1 cellular context compared by ENCODE assay signal in genomic region chr22:39520054-39520873, GRCh38.
TF ChIP-seq lines count a peak whose summit lies in the region.

A gene with protein sequence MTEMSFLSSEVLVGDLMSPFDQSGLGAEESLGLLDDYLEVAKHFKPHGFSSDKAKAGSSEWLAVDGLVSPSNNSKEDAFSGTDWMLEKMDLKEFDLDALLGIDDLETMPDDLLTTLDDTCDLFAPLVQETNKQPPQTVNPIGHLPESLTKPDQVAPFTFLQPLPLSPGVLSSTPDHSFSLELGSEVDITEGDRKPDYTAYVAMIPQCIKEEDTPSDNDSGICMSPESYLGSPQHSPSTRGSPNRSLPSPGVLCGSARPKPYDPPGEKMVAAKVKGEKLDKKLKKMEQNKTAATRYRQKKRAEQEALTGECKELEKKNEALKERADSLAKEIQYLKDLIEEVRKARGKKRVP (plus strand): TSS chr22:39520562. CDS start chr22:39521446, 884 bp downstream.

TF ChIP-seq in HepG2, 621 proteins besides CTCF, POLR2A, EP300 and RAD21 (continued from another document and continues in another):
- TF ChIP-seq, protein P1, sequence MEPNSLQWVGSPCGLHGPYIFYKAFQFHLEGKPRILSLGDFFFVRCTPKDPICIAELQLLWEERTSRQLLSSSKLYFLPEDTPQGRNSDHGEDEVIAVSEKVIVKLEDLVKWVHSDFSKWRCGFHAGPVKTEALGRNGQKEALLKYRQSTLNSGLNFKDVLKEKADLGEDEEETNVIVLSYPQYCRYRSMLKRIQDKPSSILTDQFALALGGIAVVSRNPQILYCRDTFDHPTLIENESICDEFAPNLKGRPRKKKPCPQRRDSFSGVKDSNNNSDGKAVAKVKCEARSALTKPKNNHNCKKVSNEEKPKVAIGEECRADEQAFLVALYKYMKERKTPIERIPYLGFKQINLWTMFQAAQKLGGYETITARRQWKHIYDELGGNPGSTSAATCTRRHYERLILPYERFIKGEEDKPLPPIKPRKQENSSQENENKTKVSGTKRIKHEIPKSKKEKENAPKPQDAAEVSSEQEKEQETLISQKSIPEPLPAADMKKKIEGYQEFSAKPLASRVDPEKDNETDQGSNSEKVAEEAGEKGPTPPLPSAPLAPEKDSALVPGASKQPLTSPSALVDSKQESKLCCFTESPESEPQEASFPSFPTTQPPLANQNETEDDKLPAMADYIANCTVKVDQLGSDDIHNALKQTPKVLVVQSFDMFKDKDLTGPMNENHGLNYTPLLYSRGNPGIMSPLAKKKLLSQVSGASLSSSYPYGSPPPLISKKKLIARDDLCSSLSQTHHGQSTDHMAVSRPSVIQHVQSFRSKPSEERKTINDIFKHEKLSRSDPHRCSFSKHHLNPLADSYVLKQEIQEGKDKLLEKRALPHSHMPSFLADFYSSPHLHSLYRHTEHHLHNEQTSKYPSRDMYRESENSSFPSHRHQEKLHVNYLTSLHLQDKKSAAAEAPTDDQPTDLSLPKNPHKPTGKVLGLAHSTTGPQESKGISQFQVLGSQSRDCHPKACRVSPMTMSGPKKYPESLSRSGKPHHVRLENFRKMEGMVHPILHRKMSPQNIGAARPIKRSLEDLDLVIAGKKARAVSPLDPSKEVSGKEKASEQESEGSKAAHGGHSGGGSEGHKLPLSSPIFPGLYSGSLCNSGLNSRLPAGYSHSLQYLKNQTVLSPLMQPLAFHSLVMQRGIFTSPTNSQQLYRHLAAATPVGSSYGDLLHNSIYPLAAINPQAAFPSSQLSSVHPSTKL (CRISPR knock-in tag; IDR thresholded peaks at IDR 0.05): peak; percentile 39; the same call in 1 of the 2 replicates
- TF ChIP-seq SP2 (CRISPR knock-in tag; IDR thresholded peaks at IDR 0.05) (peak; percentile 86), SRSF9 (IDR thresholded peaks at IDR 0.05; ENCODE audit: borderline replicate concordance, insufficient read depth, low read depth, low read length, poor library complexity, severe bottlenecking) (no peak), NFKBIZ (CRISPR knock-in tag; IDR thresholded peaks at IDR 0.05) (peak; percentile 86; the same call in 1 of the 2 replicates), ZNF121 (CRISPR knock-in tag; IDR thresholded peaks at IDR 0.05) (no peak), SMARCC2 (IDR thresholded peaks at IDR 0.05) (no peak), ZNF850 (CRISPR knock-in tag; conservative IDR thresholded peaks at IDR 0.05) (no peak), TBX2 (CRISPR knock-in tag; IDR thresholded peaks at IDR 0.05; ENCODE audit: borderline replicate concordance) (peak; percentile 63), HDAC1 (CRISPR knock-in tag; IDR thresholded peaks at IDR 0.05) (peak; percentile 75), ZBTB14 (CRISPR knock-in tag; IDR thresholded peaks at IDR 0.05) (peak; percentile 29; the same call in 1 of the 2 replicates), HES4 (CRISPR knock-in tag; IDR thresholded peaks at IDR 0.05; ENCODE audit: borderline replicate concordance) (peak; percentile 92), ZBTB1 (CRISPR knock-in tag; IDR thresholded peaks at IDR 0.05; ENCODE audit: borderline replicate concordance) (0 out of 2 replicates have a peak, but pooled peaks have one; percentile 81), ZSCAN21 (CRISPR knock-in tag; IDR thresholded peaks at IDR 0.05; ENCODE audit: borderline replicate concordance) (peak; percentile 70; the same call in 1 of the 2 replicates), RBFOX2 (IDR thresholded peaks at IDR 0.05; ENCODE audit: low read depth, low read length) (peak; percentile 100), MED1 (CRISPR knock-in tag; IDR thresholded peaks at IDR 0.05) (peak; percentile 65; the same call in 1 of the 2 replicates), U2AF1 (optimal IDR thresholded peaks at IDR 0.05; ENCODE audit: low read depth, low read length) (peak; percentile 16), BORCS8-MEF2B (CRISPR knock-in tag; IDR thresholded peaks at IDR 0.05) (peak; percentile 39), CENPX (CRISPR knock-in tag; IDR thresholded peaks at IDR 0.05) (no peak), NCOA5 (CRISPR knock-in tag; IDR thresholded peaks at IDR 0.05) (0 out of 2 replicates have a peak, but pooled peaks have one; percentile 71), ZNF367 (CRISPR knock-in tag; IDR thresholded peaks at IDR 0.05; ENCODE audit: borderline replicate concordance) (no peak), CSRNP2 (CRISPR knock-in tag; conservative IDR thresholded peaks at IDR 0.05; ENCODE audit: low read depth) (0 out of 2 replicates have a peak, but pooled peaks have one; percentile 34), SKI (IDR thresholded peaks at IDR 0.05; ENCODE audit: partially characterized antibody) (peak; percentile 60), DR1 (CRISPR knock-in tag; IDR thresholded peaks at IDR 0.05) (peak; percentile 60), KLF12 (CRISPR knock-in tag; IDR thresholded peaks at IDR 0.05; ENCODE audit: borderline replicate concordance) (peak; percentile 73), POLR2AphosphoS5 (IDR thresholded peaks at IDR 0.05; ENCODE audit: low read depth, low read length) (peak; percentile 99), RBM22 (optimal IDR thresholded peaks at IDR 0.05; ENCODE audit: low read length) (peak; percentile 96), NFE2L2 (IDR thresholded peaks at IDR 0.05; ENCODE audit: low read length) (no peak), ZNF256 (CRISPR knock-in tag; conservative IDR thresholded peaks at IDR 0.05) (peak; percentile 91), ZNF234 (CRISPR knock-in tag; conservative IDR thresholded peaks at IDR 0.05) (no peak), ZNF839 (CRISPR knock-in tag; IDR thresholded peaks at IDR 0.05; ENCODE audit: borderline replicate concordance) (0 out of 2 replicates have a peak, but pooled peaks have one; percentile 54), ZNF761 (CRISPR knock-in tag; conservative IDR thresholded peaks at IDR 0.05) (0 out of 2 replicates have a peak, but pooled peaks have one; percentile 21), XRCC5 (optimal IDR thresholded peaks at IDR 0.05; ENCODE audit: low read length) (no peak)
- TF ChIP-seq, protein P2, sequence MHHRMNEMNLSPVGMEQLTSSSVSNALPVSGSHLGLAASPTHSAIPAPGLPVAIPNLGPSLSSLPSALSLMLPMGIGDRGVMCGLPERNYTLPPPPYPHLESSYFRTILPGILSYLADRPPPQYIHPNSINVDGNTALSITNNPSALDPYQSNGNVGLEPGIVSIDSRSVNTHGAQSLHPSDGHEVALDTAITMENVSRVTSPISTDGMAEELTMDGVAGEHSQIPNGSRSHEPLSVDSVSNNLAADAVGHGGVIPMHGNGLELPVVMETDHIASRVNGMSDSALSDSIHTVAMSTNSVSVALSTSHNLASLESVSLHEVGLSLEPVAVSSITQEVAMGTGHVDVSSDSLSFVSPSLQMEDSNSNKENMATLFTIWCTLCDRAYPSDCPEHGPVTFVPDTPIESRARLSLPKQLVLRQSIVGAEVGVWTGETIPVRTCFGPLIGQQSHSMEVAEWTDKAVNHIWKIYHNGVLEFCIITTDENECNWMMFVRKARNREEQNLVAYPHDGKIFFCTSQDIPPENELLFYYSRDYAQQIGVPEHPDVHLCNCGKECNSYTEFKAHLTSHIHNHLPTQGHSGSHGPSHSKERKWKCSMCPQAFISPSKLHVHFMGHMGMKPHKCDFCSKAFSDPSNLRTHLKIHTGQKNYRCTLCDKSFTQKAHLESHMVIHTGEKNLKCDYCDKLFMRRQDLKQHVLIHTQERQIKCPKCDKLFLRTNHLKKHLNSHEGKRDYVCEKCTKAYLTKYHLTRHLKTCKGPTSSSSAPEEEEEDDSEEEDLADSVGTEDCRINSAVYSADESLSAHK (CRISPR knock-in tag; IDR thresholded peaks at IDR 0.05; ENCODE audit: borderline replicate concordance): no peak
- TF ChIP-seq, protein P3, sequence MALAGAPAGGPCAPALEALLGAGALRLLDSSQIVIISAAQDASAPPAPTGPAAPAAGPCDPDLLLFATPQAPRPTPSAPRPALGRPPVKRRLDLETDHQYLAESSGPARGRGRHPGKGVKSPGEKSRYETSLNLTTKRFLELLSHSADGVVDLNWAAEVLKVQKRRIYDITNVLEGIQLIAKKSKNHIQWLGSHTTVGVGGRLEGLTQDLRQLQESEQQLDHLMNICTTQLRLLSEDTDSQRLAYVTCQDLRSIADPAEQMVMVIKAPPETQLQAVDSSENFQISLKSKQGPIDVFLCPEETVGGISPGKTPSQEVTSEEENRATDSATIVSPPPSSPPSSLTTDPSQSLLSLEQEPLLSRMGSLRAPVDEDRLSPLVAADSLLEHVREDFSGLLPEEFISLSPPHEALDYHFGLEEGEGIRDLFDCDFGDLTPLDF (CRISPR knock-in tag; IDR thresholded peaks at IDR 0.05): peak; percentile 63; the same call in 1 of the 2 replicates
- TF ChIP-seq, protein P4, sequence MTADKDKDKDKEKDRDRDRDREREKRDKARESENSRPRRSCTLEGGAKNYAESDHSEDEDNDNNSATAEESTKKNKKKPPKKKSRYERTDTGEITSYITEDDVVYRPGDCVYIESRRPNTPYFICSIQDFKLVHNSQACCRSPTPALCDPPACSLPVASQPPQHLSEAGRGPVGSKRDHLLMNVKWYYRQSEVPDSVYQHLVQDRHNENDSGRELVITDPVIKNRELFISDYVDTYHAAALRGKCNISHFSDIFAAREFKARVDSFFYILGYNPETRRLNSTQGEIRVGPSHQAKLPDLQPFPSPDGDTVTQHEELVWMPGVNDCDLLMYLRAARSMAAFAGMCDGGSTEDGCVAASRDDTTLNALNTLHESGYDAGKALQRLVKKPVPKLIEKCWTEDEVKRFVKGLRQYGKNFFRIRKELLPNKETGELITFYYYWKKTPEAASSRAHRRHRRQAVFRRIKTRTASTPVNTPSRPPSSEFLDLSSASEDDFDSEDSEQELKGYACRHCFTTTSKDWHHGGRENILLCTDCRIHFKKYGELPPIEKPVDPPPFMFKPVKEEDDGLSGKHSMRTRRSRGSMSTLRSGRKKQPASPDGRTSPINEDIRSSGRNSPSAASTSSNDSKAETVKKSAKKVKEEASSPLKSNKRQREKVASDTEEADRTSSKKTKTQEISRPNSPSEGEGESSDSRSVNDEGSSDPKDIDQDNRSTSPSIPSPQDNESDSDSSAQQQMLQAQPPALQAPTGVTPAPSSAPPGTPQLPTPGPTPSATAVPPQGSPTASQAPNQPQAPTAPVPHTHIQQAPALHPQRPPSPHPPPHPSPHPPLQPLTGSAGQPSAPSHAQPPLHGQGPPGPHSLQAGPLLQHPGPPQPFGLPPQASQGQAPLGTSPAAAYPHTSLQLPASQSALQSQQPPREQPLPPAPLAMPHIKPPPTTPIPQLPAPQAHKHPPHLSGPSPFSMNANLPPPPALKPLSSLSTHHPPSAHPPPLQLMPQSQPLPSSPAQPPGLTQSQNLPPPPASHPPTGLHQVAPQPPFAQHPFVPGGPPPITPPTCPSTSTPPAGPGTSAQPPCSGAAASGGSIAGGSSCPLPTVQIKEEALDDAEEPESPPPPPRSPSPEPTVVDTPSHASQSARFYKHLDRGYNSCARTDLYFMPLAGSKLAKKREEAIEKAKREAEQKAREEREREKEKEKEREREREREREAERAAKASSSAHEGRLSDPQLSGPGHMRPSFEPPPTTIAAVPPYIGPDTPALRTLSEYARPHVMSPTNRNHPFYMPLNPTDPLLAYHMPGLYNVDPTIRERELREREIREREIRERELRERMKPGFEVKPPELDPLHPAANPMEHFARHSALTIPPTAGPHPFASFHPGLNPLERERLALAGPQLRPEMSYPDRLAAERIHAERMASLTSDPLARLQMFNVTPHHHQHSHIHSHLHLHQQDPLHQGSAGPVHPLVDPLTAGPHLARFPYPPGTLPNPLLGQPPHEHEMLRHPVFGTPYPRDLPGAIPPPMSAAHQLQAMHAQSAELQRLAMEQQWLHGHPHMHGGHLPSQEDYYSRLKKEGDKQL (CRISPR knock-in tag; IDR thresholded peaks at IDR 0.05; ENCODE audit: low read depth): no peak
- TF ChIP-seq, protein P5, sequence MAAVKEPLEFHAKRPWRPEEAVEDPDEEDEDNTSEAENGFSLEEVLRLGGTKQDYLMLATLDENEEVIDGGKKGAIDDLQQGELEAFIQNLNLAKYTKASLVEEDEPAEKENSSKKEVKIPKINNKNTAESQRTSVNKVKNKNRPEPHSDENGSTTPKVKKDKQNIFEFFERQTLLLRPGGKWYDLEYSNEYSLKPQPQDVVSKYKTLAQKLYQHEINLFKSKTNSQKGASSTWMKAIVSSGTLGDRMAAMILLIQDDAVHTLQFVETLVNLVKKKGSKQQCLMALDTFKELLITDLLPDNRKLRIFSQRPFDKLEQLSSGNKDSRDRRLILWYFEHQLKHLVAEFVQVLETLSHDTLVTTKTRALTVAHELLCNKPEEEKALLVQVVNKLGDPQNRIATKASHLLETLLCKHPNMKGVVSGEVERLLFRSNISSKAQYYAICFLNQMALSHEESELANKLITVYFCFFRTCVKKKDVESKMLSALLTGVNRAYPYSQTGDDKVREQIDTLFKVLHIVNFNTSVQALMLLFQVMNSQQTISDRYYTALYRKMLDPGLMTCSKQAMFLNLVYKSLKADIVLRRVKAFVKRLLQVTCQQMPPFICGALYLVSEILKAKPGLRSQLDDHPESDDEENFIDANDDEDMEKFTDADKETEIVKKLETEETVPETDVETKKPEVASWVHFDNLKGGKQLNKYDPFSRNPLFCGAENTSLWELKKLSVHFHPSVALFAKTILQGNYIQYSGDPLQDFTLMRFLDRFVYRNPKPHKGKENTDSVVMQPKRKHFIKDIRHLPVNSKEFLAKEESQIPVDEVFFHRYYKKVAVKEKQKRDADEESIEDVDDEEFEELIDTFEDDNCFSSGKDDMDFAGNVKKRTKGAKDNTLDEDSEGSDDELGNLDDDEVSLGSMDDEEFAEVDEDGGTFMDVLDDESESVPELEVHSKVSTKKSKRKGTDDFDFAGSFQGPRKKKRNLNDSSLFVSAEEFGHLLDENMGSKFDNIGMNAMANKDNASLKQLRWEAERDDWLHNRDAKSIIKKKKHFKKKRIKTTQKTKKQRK (IDR thresholded peaks at IDR 0.05; ENCODE audit: low read length): no peak
